ENCODE assay signal across 10 cellular contexts in genomic region chr10:4867520-4868356, GRCh38. TPM values are rescaled to one million over a fixed set of nuclear protein-coding genes. Genes with fewer than 3 reads are reported as not detected.
A peak's percentile ranks its signal among the peaks of the same experiment; 100 is the strongest.
DNase-seq lines count a peak whose midpoint lies in the region; TF ChIP-seq lines count a peak whose summit lies in the region.
"Had no signal": no experiment of that assay in that cellular context is flagged by ENCODE, and none has a peak within 500 bp of the region (broad histone marks: within the 10 kb centered on the region; RNA-seq: fewer than 3 reads in every experiment).

No MANE protein-coding gene starts in this region.

- H3K4me3 Mint-ChIP-seq in endothelial cell (ENCODE audit: unreplicated experiment) (no peak overlapping the region), HFFc6 (no peak overlapping the region; the same call in 1 of the 2 replicates)
- H3K4me3 Mint-ChIP-seq in T-helper 2 cell treated with Interferon-gamma antibody and Interleukin-4, amounts not matched to agents 5 μg/mL and 100 μg/mL, for 36 hours: no peak overlapping the region
- H3K4me3 Mint-ChIP-seq: mesothelial cell of epicardium had no signal

- peaks cover 3% of the 10 kb centered on the region for H3K27me3 Mint-ChIP-seq in endothelial cell (ENCODE audit: unreplicated experiment)
- H3K27me3 Mint-ChIP-seq in T-helper 2 cell treated with Interferon-gamma antibody and Interleukin-4, amounts not matched to agents 5 μg/mL and 100 μg/mL, for 36 hours (ENCODE audit: low read depth): no peaks in the 10 kb centered on the region
- peaks cover 7% of the 10 kb centered on the region for H3K27me3 Mint-ChIP-seq in HFFc6 (ENCODE audit: insufficient read depth)

- H3K9me3 Mint-ChIP-seq in endothelial cell (ENCODE audit: unreplicated experiment) (no peaks in the 10 kb centered on the region), HFFc6 (no peaks in the 10 kb centered on the region)
- no peaks in the 10 kb centered on the region for H3K9me3 Mint-ChIP-seq in T-helper 2 cell treated with Interferon-gamma antibody and Interleukin-4, amounts not matched to agents 5 μg/mL and 100 μg/mL, for 36 hours

- H3K36me3 Mint-ChIP-seq in endothelial cell (ENCODE audit: low read depth, unreplicated experiment) (no peaks in the 10 kb centered on the region), HFFc6 (ENCODE audit: low read depth) (no peaks in the 10 kb centered on the region)
- H3K36me3 Mint-ChIP-seq in T-helper 2 cell treated with Interferon-gamma antibody and Interleukin-4, amounts not matched to agents 5 μg/mL and 100 μg/mL, for 36 hours (ENCODE audit: low read depth): no peaks in the 10 kb centered on the region
- H3K36me3 Mint-ChIP-seq: mesothelial cell of epicardium had no signal

- TF ChIP-seq CTCF in endothelial cell (IDR thresholded peaks at IDR 0.05; ENCODE audit: unreplicated experiment): no peak
- no peak for TF ChIP-seq CTCF in HFFc6 (IDR thresholded peaks at IDR 0.05)

- DNase-seq in AG20443 (ENCODE audit: low spot score): peak; percentile 19
- DNase-seq in OCI-M2 (lab: John Stamatoyannopoulos, UW; ENCODE audit: unreplicated experiment): peak; percentile 69
- peak; percentile 25 for DNase-seq in endothelial cell (ENCODE audit: low spot score)
- DNase-seq in islet precursor cell: peak; percentile 76
- no peak for DNase-seq in stimulated activated CD4-positive, alpha-beta T cell treated with anti-CD3 and anti-CD28 coated beads, Interleukin-4, amount 100 ng/mL, for 1 hour
- no peak for DNase-seq in GM03348 (ENCODE audit: low spot score)
- no peak for DNase-seq in T-helper 2 cell treated with Interferon-gamma antibody and Interleukin-4, amounts not matched to agents 5 μg/mL and 100 μg/mL, for 36 hours (ENCODE audit: low spot score)
- no peak for DNase-seq in HFFc6
- DNase-seq: activated naive CD4-positive, alpha-beta T cell had no signal

- peaks cover 33% of the 10 kb centered on the region for H3K4me1 Mint-ChIP-seq in endothelial cell (ENCODE audit: unreplicated experiment)
- H3K4me1 Mint-ChIP-seq in T-helper 2 cell treated with Interferon-gamma antibody and Interleukin-4, amounts not matched to agents 5 μg/mL and 100 μg/mL, for 36 hours (ENCODE audit: low read depth): no peaks in the 10 kb centered on the region
- H3K4me1 Mint-ChIP-seq in HFFc6 (ENCODE audit: low read depth): peaks cover 20% of the 10 kb centered on the region; the same call in 1 of the 2 replicates
- H3K4me1 Mint-ChIP-seq: mesothelial cell of epicardium had no signal

- peak overlapping the region; percentile 96 for H3K27ac Mint-ChIP-seq in endothelial cell (ENCODE audit: unreplicated experiment)
- H3K27ac Mint-ChIP-seq in T-helper 2 cell treated with Interferon-gamma antibody and Interleukin-4, amounts not matched to agents 5 μg/mL and 100 μg/mL, for 36 hours: no peak overlapping the region
- H3K27ac Mint-ChIP-seq in HFFc6: no peak overlapping the region
- H3K27ac Mint-ChIP-seq: mesothelial cell of epicardium had no signal

RNA-seq across cellular contexts. Expression of gene AKR1E2, which starts 41.7 kb away (rescaled TPM):
- 6.2 TPM for total RNA-seq in endothelial cell (ENCODE audit: unreplicated experiment)
- total RNA-seq in HFFc6 (2021; fragmentation: NEBNext Ultra II Directional; extraction: Animal tissue kit (Norgen Biotek cat#: 25700)): 1 to 10 TPM in 3 of 6 experiments, under 1 TPM in 2, not detected in 1; 0.59 to 1.5 (median 1.1) TPM

Comparison
In these comparisons a context has a peak if more than half of its experiments do, and no peak if none do; other contexts are left out.
1. DNase-seq: peak in AG20443 (single experiment), OCI-M2 (single experiment), endothelial cell (single experiment) and islet precursor cell (single experiment); none in stimulated activated CD4-positive, alpha-beta T cell treated with anti-CD3 and anti-CD28 coated beads, Interleukin-4, amount 100 ng/mL, for 1 hour (single experiment), GM03348 (single experiment), T-helper 2 cell treated with Interferon-gamma antibody and Interleukin-4, amounts not matched to agents 5 μg/mL and 100 μg/mL, for 36 hours (single experiment) and HFFc6 (single experiment).